Comparison of ENCODE assay signal across 8 cellular contexts in genomic region chr4:102620697-102621497, GRCh38.
DNase-seq lines count a peak whose midpoint lies in the region; ATAC-seq and TF ChIP-seq lines count a peak whose summit lies in the region.

No MANE protein-coding gene starts in this region.

- H3K27me3 ChIP-seq in muscle layer of duodenum (ENCODE audit: low read depth, low read length), result no peaks in the 10 kb centered on the region

- DNase-seq in DMS53 treated with DMSO at 0.1 percent for 48 hours (lab: John Stamatoyannopoulos, UW; ENCODE audit: unreplicated experiment) (peak; percentile 77), LHCN-M2 (ENCODE audit: low read depth) (peak; percentile 86), erythroblast (lab: John Stamatoyannopoulos, UW) (peak; percentile 56 to 60)
- DNase-seq in T-helper 2 cell treated with Interferon-gamma antibody and Interleukin-4, amounts not matched to agents 5 μg/mL and 100 μg/mL, for 36 hours (ENCODE audit: low spot score), result no peak

- H3K4me3 Mint-ChIP-seq in T-helper 2 cell treated with Interferon-gamma antibody and Interleukin-4, amounts not matched to agents 5 μg/mL and 100 μg/mL, for 36 hours, result no peak overlapping the region

- peaks cover 55% of the 10 kb centered on the region for H3K4me1 Mint-ChIP-seq in T-helper 2 cell treated with Interferon-gamma antibody and Interleukin-4, amounts not matched to agents 5 μg/mL and 100 μg/mL, for 36 hours (ENCODE audit: low read depth)

- H3K4me3 ChIP-seq in muscle layer of duodenum (ENCODE audit: low read depth in 1 of 2, low read length in 2 of 2), result no peak overlapping the region

- H3K36me3 ChIP-seq in muscle layer of duodenum (ENCODE audit: control insufficient read depth in 1 of 2, insufficient read depth in 2 of 2, low read length in 2 of 2), result peaks cover 10 to 13% of the 10 kb centered on the region in 2 donors

- H3K4me1 ChIP-seq in muscle layer of duodenum (ENCODE audit: control insufficient read depth in 1 of 2, insufficient read depth in 2 of 2, low read length in 2 of 2), result peaks cover 0 to 8% of the 10 kb centered on the region in 2 donors

- peak; percentile 54 for ATAC-seq in GM19455 (IDR thresholded peaks at IDR 0.05; ENCODE audit: unreplicated experiment)
- peak; percentile 97 for ATAC-seq in SK-N-SH treated with all-trans-retinoic acid at 6 μM for 48 hours
- ATAC-seq in GM19328 (IDR thresholded peaks at IDR 0.05; ENCODE audit: unreplicated experiment), result no peak

- no peaks in the 10 kb centered on the region for H3K9me3 Mint-ChIP-seq in T-helper 2 cell treated with Interferon-gamma antibody and Interleukin-4, amounts not matched to agents 5 μg/mL and 100 μg/mL, for 36 hours

- peaks cover 6% of the 10 kb centered on the region for H3K27me3 Mint-ChIP-seq in T-helper 2 cell treated with Interferon-gamma antibody and Interleukin-4, amounts not matched to agents 5 μg/mL and 100 μg/mL, for 36 hours (ENCODE audit: low read depth)

- H3K36me3 Mint-ChIP-seq in T-helper 2 cell treated with Interferon-gamma antibody and Interleukin-4, amounts not matched to agents 5 μg/mL and 100 μg/mL, for 36 hours (ENCODE audit: low read depth), result peaks cover 23% of the 10 kb centered on the region

- peak overlapping the region; percentile 11 for H3K27ac ChIP-seq in muscle layer of duodenum (ENCODE audit: low read length)

- TF ChIP-seq POLR2A in erythroblast (IDR thresholded peaks at IDR 0.05; ENCODE audit: low read length), result no peak

- H3K27ac Mint-ChIP-seq in T-helper 2 cell treated with Interferon-gamma antibody and Interleukin-4, amounts not matched to agents 5 μg/mL and 100 μg/mL, for 36 hours, result no peak overlapping the region

- H3K9me3 ChIP-seq in muscle layer of duodenum (ENCODE audit: control insufficient read depth in 1 of 2, low read length in 2 of 2), result no peaks in the 10 kb centered on the region

TF ChIP-seq in SK-N-SH treated with all-trans-retinoic acid at 6 μM for 48 hours, 23 proteins besides CTCF, POLR2A, EP300 and RAD21:
- TF ChIP-seq OSR1 (CRISPR knock-in tag; IDR thresholded peaks at IDR 0.05) (no peak), ZC3H10 (CRISPR knock-in tag; IDR thresholded peaks at IDR 0.05) (no peak), TOX (CRISPR knock-in tag; IDR thresholded peaks at IDR 0.05; ENCODE audit: borderline replicate concordance) (no peak), ISL1 (CRISPR knock-in tag; IDR thresholded peaks at IDR 0.05) (no peak), CSDC2 (CRISPR knock-in tag; IDR thresholded peaks at IDR 0.05) (0 out of 2 replicates have a peak, but pooled peaks have one; percentile 56), PPARA (CRISPR knock-in tag; IDR thresholded peaks at IDR 0.05; ENCODE audit: borderline replicate concordance) (no peak), ZNF70 (CRISPR knock-in tag; IDR thresholded peaks at IDR 0.05) (no peak)
- TF ChIP-seq, protein P1, sequence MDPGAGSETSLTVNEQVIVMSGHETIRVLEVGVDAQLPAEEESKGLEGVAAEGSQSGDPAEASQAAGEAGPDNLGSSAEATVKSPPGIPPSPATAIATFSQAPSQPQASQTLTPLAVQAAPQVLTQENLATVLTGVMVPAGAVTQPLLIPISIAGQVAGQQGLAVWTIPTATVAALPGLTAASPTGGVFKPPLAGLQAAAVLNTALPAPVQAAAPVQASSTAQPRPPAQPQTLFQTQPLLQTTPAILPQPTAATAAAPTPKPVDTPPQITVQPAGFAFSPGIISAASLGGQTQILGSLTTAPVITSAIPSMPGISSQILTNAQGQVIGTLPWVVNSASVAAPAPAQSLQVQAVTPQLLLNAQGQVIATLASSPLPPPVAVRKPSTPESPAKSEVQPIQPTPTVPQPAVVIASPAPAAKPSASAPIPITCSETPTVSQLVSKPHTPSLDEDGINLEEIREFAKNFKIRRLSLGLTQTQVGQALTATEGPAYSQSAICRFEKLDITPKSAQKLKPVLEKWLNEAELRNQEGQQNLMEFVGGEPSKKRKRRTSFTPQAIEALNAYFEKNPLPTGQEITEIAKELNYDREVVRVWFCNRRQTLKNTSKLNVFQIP (CRISPR knock-in tag; IDR thresholded peaks at IDR 0.05; ENCODE audit: borderline replicate concordance, low read depth), result no peak
